9 cellular contexts compared by ENCODE assay signal in genomic region chr5:84385705-84386104, GRCh38. TPM values are rescaled to one million over a fixed set of nuclear protein-coding genes. Genes with fewer than 3 reads are reported as not detected.
DNase-seq lines count a peak whose midpoint lies in the region; ATAC-seq and TF ChIP-seq lines count a peak whose summit lies in the region.
"Had no signal": no experiment of that assay in that cellular context is flagged by ENCODE, and none has a peak within 500 bp of the region (broad histone marks: within the 10 kb centered on the region; RNA-seq: fewer than 3 reads in every experiment).

No MANE protein-coding gene starts in this region.

- intact Hi-C loops in ascending aorta (cut with DNase I), result loop anchor here (10.0 kb wide), 2 partner anchors 461 to 831 kb away; no protein-coding TSS in a partner anchor

- H3K36me3 ChIP-seq in ascending aorta (no peaks in the 10 kb centered on the region), hepatocyte (replicated peaks; ENCODE audit: insufficient read depth, low read depth) (no peaks in the 10 kb centered on the region), osteoblast (ENCODE audit: insufficient read depth, low read length) (peaks cover 13% of the 10 kb centered on the region)

- WGBS in hepatocyte (ENCODE audit: low lambda C conversion rate, missing lambda C conversion rate), result 63% methylated on average over 2 of the region's 2 CpGs

- H3K4me1 ChIP-seq in ascending aorta, result peaks cover 0 to 2% of the 10 kb centered on the region in 2 donors
- peaks cover 9% of the 10 kb centered on the region for H3K4me1 ChIP-seq in hepatocyte (ENCODE audit: insufficient read depth)
- H3K4me1 ChIP-seq in osteoblast (ENCODE audit: insufficient read depth, low read length), result peaks cover 23% of the 10 kb centered on the region

- DNase-seq in ascending aorta (ENCODE audit: low spot score in 2 of 2), result no peak
- no peak for DNase-seq in hepatocyte (ENCODE audit: low spot score)
- no peak for DNase-seq in osteoblast (ENCODE audit: insufficient read length, low spot score, missing footprints)
- no peak for DNase-seq in NCI-H1048 (lab: John Stamatoyannopoulos, UW)
- DNase-seq in NCI-H510A treated with DMSO at 0.1 percent for 48 hours (lab: John Stamatoyannopoulos, UW), result no peak
- DNase-seq: activated CD4-positive, alpha-beta T cell treated with anti-CD3 and anti-CD28 coated beads, Interleukin-2, amount 50 U/mL, for 1 hour had no signal

- TF ChIP-seq CTCF in ascending aorta (IDR thresholded peaks at IDR 0.05), result no peak
- no peak for TF ChIP-seq CTCF in hepatocyte (IDR thresholded peaks at IDR 0.05; ENCODE audit: poor library complexity)
- no peak for TF ChIP-seq CTCF in osteoblast (IDR thresholded peaks at IDR 0.05; ENCODE audit: extremely low read depth, low read depth, low read length)

- H3K4me2 ChIP-seq in hepatocyte (peak overlapping the region; percentile 90), osteoblast (ENCODE audit: insufficient read depth, low read length) (peak overlapping the region; percentile 97)

- H2AFZ ChIP-seq in hepatocyte, result no peak overlapping the region
- H2AFZ ChIP-seq in osteoblast (ENCODE audit: low read length), result no peak overlapping the region

- H3K9me3 ChIP-seq in ascending aorta, result no peaks in the 10 kb centered on the region
- no peaks in the 10 kb centered on the region for H3K9me3 ChIP-seq in hepatocyte (ENCODE audit: low read depth)
- no peaks in the 10 kb centered on the region for H3K9me3 ChIP-seq in osteoblast (ENCODE audit: low read depth, low read length)

- ATAC-seq in GM18867 (IDR thresholded peaks at IDR 0.05; ENCODE audit: unreplicated experiment) (peak; percentile 39), HG02759 (IDR thresholded peaks at IDR 0.05; ENCODE audit: unreplicated experiment) (no peak), HG03457 (IDR thresholded peaks at IDR 0.05; ENCODE audit: unreplicated experiment) (no peak)

- H3K9me2 ChIP-seq in hepatocyte (replicated peaks; ENCODE audit: insufficient read depth), result no peaks in the 10 kb centered on the region

- H3K4me3 ChIP-seq in ascending aorta (peak overlapping the region; percentile 60 to 88), hepatocyte (peak overlapping the region; percentile 71), osteoblast (ENCODE audit: insufficient read depth, low read length) (peak overlapping the region; percentile 95)

- H3K79me2 ChIP-seq in hepatocyte, result no peaks in the 10 kb centered on the region
- H3K79me2 ChIP-seq in osteoblast (ENCODE audit: insufficient read depth, low read length), result peaks cover 69% of the 10 kb centered on the region

- H4K20me1 ChIP-seq in hepatocyte (ENCODE audit: insufficient read depth, poor library complexity, severe bottlenecking) (no peaks in the 10 kb centered on the region), osteoblast (ENCODE audit: insufficient read depth, low read length) (no peaks in the 10 kb centered on the region)

- peak overlapping the region; percentile 90 to 94 for H3K27ac ChIP-seq in ascending aorta
- no peak overlapping the region for H3K27ac ChIP-seq in hepatocyte
- H3K27ac ChIP-seq in osteoblast (ENCODE audit: low read depth, low read length), result peak overlapping the region; percentile 83

- H3K27me3 ChIP-seq in ascending aorta (no peaks in the 10 kb centered on the region), hepatocyte (peaks cover 16% of the 10 kb centered on the region), osteoblast (ENCODE audit: insufficient read depth, low read length) (no peaks in the 10 kb centered on the region)

RNA-seq across cellular contexts. Expression of gene EDIL3, which starts 1.0 kb away (rescaled TPM):
- 68.1 TPM for total RNA-seq in ascending aorta
- 35.6 and 42.4 TPM in 2 replicates for total RNA-seq in hepatocyte
- 18.2 and 21.1 TPM in 2 replicates for polyA plus RNA-seq in hepatocyte
- total RNA-seq in osteoblast, result 366 and 406 TPM in 2 replicates
